Comparison of ENCODE assay signal across 1 cellular context in genomic region chr5:37938086-37938852, GRCh38.
TF ChIP-seq lines count a peak whose summit lies in the region.

No MANE protein-coding gene starts in this region.

TF ChIP-seq in HEK293, 187 proteins besides CTCF, POLR2A, EP300 and RAD21 (continued from another document):
- TF ChIP-seq ZNF211 (tag by site-specific recombination; IDR thresholded peaks at IDR 0.05; ENCODE audit: low read depth) (no peak), BCL6B (tag by site-specific recombination; IDR thresholded peaks at IDR 0.05) (no peak), ZNF37A (tag by site-specific recombination; IDR thresholded peaks at IDR 0.05) (no peak), ZNF561 (tag by site-specific recombination; IDR thresholded peaks at IDR 0.05; ENCODE audit: borderline replicate concordance) (no peak), ZNF140 (tag by site-specific recombination; IDR thresholded peaks at IDR 0.05) (no peak)
